Comparison of ENCODE assay signal across 29 cellular contexts in genomic region chr10:108404155-108404554, GRCh38.
"Had no signal": no experiment of that assay in that cellular context is flagged by ENCODE, and none has a peak within 500 bp of the region (broad histone marks: within the 10 kb centered on the region; RNA-seq: fewer than 3 reads in every experiment).

No MANE protein-coding gene starts in this region.

- H3K27me3 ChIP-seq: brain microvascular endothelial cell, foreskin keratinocyte, gastrocnemius medialis, heart left ventricle had no signal

- FAIRE-seq: astrocyte, bronchial epithelial cell had no signal

- H3K27ac ChIP-seq: brain microvascular endothelial cell, coronary artery, dorsolateral prefrontal cortex, foreskin keratinocyte, gastrocnemius medialis, heart left ventricle had no signal

- H3K9me3 ChIP-seq: gastrocnemius medialis had no signal

- ATAC-seq: activated CD4-positive, alpha-beta T cell treated with anti-CD3 and anti-CD28 coated beads for 36 hours; activated CD8-positive, alpha-beta memory T cell treated with anti-CD3 and anti-CD28 coated beads, Interleukin-2, amount 10 ng/mL, durations not matched to agents 7 days and 5 days; activated CD8-positive, alpha-beta T cell treated with anti-CD3 and anti-CD28 coated beads, Interleukin-2, amount 10 ng/mL, durations not matched to agents 7 days and 5 days; activated naive CD8-positive, alpha-beta T cell treated with anti-CD3 and anti-CD28 coated beads, Interleukin-2, amount 50 U/mL, for 24 hours; esophagus mucosa; foreskin keratinocyte; gastrocnemius medialis; heart left ventricle had no signal

- H3K36me3 ChIP-seq: brain microvascular endothelial cell, gastrocnemius medialis, heart left ventricle had no signal

- H3K4me3 ChIP-seq: coronary artery, dorsolateral prefrontal cortex, gastrocnemius medialis, heart left ventricle had no signal

- H3K4me1 ChIP-seq: foreskin keratinocyte, gastrocnemius medialis, heart left ventricle had no signal

- DNase-seq: activated CD4-positive, alpha-beta memory T cell treated with anti-CD3 and anti-CD28 coated beads for 36 hours; activated CD4-positive, alpha-beta T cell treated with anti-CD3 and anti-CD28 coated beads for 36 hours; activated CD4-positive, alpha-beta T cell treated with anti-CD3 and anti-CD28 coated beads, Interleukin-2, amount 10 ng/mL, durations not matched to agents 24 days and 14 days; activated CD4-positive, CD25-positive, alpha-beta regulatory T cell; activated CD4-positive, CD25-positive, alpha-beta regulatory T cell treated with anti-CD3 and anti-CD28 coated beads, Interleukin-2, amount 50 U/mL, for 72 hours; activated CD8-positive, alpha-beta memory T cell treated with anti-CD3 and anti-CD28 coated beads, Interleukin-2, amount 10 ng/mL, durations not matched to agents 7 days and 5 days; activated CD8-positive, alpha-beta memory T cell treated with anti-CD3 and anti-CD28 coated beads, Interleukin-2, amount 50 U/mL, for 4 hours; activated CD8-positive, alpha-beta T cell treated with anti-CD3 and anti-CD28 coated beads, Interleukin-2, amount 10 ng/mL, durations not matched to agents 7 days and 5 days; activated effector memory CD4-positive, alpha-beta T cell treated with anti-CD3 and anti-CD28 coated beads, Interleukin-2, amount 50 U/mL, for 16 hours; activated naive CD4-positive, alpha-beta T cell treated with anti-CD3 and anti-CD28 coated beads for 36 hours; activated naive CD8-positive, alpha-beta T cell treated with anti-CD3 and anti-CD28 coated beads for 36 hours; activated naive CD8-positive, alpha-beta T cell treated with anti-CD3 and anti-CD28 coated beads, Interleukin-2, amount 50 U/mL, for 24 hours; activated T-cell treated with anti-CD3 and anti-CD28 coated beads, Interleukin-2, amount 50 U/mL, for 1 hour; activated T-cell treated with anti-CD3 and anti-CD28 coated beads, Interleukin-2, amount 50 U/mL, for 48 hours; amniotic stem cell; anterior cingulate cortex; brain microvascular endothelial cell; dorsolateral prefrontal cortex; effector memory CD4-positive, alpha-beta T cell; endodermal cell; foreskin keratinocyte; gastrocnemius medialis; glutamatergic neuron; heart left ventricle; hypothalamus had no signal
